ENCODE assay signal across 1 cellular context in genomic region chr6:22558288-22558882, GRCh38.
TF ChIP-seq lines count a peak whose summit lies in the region.

No MANE protein-coding gene starts in this region.

TF ChIP-seq in GM12878, 131 proteins besides CTCF, POLR2A, EP300 and RAD21 (continued from another document):
- TF ChIP-seq RFX5 (IDR thresholded peaks at IDR 0.05; ENCODE audit: low read depth, low read length) = no peak
- no peak for TF ChIP-seq PAX8 (IDR thresholded peaks at IDR 0.05)
- peak; percentile 51; the same call in 1 of the 2 replicates for TF ChIP-seq RUNX3 (IDR thresholded peaks at IDR 0.05; ENCODE audit: low read length)
- TF ChIP-seq BMI1 (IDR thresholded peaks at IDR 0.05; ENCODE audit: borderline replicate concordance) = no peak
- no peak for TF ChIP-seq IKZF1 (conservative IDR thresholded peaks at IDR 0.05)
- TF ChIP-seq PBX3 (IDR thresholded peaks at IDR 0.05; ENCODE audit: insufficient replicate concordance, low read depth, low read length) = no peak
- no peak for TF ChIP-seq IRF5 (IDR thresholded peaks at IDR 0.05; ENCODE audit: borderline replicate concordance)
- TF ChIP-seq RELA (IDR thresholded peaks at IDR 0.05; ENCODE audit: borderline replicate concordance, partially characterized antibody) = no peak
- no peak for TF ChIP-seq GATAD2B (conservative IDR thresholded peaks at IDR 0.05; ENCODE audit: low read depth)
- TF ChIP-seq ZBTB11 (CRISPR knock-in tag; IDR thresholded peaks at IDR 0.05) = no peak
- no peak for TF ChIP-seq NBN (IDR thresholded peaks at IDR 0.05)
- TF ChIP-seq MAX (IDR thresholded peaks at IDR 0.05; ENCODE audit: low read depth, low read length) = no peak
